1 cellular context compared by ENCODE assay signal in genomic region chr10:92697663-92698511, GRCh38.
TF ChIP-seq lines count a peak whose summit lies in the region.

No MANE protein-coding gene starts in this region.

TF ChIP-seq in K562, 482 proteins besides CTCF, POLR2A, EP300 and RAD21 (continued from another document and continues in another):
- TF ChIP-seq, protein P1, sequence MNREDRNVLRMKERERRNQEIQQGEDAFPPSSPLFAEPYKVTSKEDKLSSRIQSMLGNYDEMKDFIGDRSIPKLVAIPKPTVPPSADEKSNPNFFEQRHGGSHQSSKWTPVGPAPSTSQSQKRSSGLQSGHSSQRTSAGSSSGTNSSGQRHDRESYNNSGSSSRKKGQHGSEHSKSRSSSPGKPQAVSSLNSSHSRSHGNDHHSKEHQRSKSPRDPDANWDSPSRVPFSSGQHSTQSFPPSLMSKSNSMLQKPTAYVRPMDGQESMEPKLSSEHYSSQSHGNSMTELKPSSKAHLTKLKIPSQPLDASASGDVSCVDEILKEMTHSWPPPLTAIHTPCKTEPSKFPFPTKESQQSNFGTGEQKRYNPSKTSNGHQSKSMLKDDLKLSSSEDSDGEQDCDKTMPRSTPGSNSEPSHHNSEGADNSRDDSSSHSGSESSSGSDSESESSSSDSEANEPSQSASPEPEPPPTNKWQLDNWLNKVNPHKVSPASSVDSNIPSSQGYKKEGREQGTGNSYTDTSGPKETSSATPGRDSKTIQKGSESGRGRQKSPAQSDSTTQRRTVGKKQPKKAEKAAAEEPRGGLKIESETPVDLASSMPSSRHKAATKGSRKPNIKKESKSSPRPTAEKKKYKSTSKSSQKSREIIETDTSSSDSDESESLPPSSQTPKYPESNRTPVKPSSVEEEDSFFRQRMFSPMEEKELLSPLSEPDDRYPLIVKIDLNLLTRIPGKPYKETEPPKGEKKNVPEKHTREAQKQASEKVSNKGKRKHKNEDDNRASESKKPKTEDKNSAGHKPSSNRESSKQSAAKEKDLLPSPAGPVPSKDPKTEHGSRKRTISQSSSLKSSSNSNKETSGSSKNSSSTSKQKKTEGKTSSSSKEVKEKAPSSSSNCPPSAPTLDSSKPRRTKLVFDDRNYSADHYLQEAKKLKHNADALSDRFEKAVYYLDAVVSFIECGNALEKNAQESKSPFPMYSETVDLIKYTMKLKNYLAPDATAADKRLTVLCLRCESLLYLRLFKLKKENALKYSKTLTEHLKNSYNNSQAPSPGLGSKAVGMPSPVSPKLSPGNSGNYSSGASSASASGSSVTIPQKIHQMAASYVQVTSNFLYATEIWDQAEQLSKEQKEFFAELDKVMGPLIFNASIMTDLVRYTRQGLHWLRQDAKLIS (CRISPR knock-in tag; IDR thresholded peaks at IDR 0.05): no peak
- TF ChIP-seq FOXJ3 (CRISPR knock-in tag; IDR thresholded peaks at IDR 0.05) (no peak), ATF3 (IDR thresholded peaks at IDR 0.05) (0 out of 2 replicates have a peak, but pooled peaks have one; percentile 21), ATF3 (CRISPR knock-in tag; conservative IDR thresholded peaks at IDR 0.05) (no peak), NR2C1 (IDR thresholded peaks at IDR 0.05) (no peak), NR2C1 (tag; IDR thresholded peaks at IDR 0.05) (no peak), SPI1 (IDR thresholded peaks at IDR 0.05; ENCODE audit: borderline replicate concordance, low read depth, low read length) (peak; percentile 33; the same call in 1 of the 2 replicates), CEBPB (tag; IDR thresholded peaks at IDR 0.05) (peak; percentile 90), HSF4 (CRISPR knock-in tag; IDR thresholded peaks at IDR 0.05; ENCODE audit: borderline replicate concordance) (no peak), ZNF644 (tag; IDR thresholded peaks at IDR 0.05; ENCODE audit: low read depth) (0 out of 2 replicates have a peak, but pooled peaks have one; percentile 34), ZNF41 (CRISPR knock-in tag; conservative IDR thresholded peaks at IDR 0.05) (no peak), ZC3H11A (IDR thresholded peaks at IDR 0.05; ENCODE audit: low read depth, low read length) (no peak), CREB3L1 (IDR thresholded peaks at IDR 0.05; ENCODE audit: borderline replicate concordance, low read depth) (0 out of 2 replicates have a peak, but pooled peaks have one; percentile 12), SNRNP70 (optimal IDR thresholded peaks at IDR 0.05; ENCODE audit: low read depth, low read length) (no peak), ZNF282 (CRISPR knock-in tag; IDR thresholded peaks at IDR 0.05) (no peak), NFE2L1 (tag; IDR thresholded peaks at IDR 0.05; ENCODE audit: borderline replicate concordance, low read depth) (no peak), ZNF695 (CRISPR knock-in tag; IDR thresholded peaks at IDR 0.05) (no peak), MXI1 (IDR thresholded peaks at IDR 0.05; ENCODE audit: low read depth, low read length) (no peak), ZBTB8A (IDR thresholded peaks at IDR 0.05; ENCODE audit: partially characterized antibody) (no peak), ARID1B (IDR thresholded peaks at IDR 0.05) (0 out of 2 replicates have a peak, but pooled peaks have one; percentile 18), PPARD (CRISPR knock-in tag; IDR thresholded peaks at IDR 0.05) (no peak), JUNB (CRISPR knock-in tag; conservative IDR thresholded peaks at IDR 0.05) (no peak), RREB1 (CRISPR knock-in tag; IDR thresholded peaks at IDR 0.05) (no peak), HINFP (tag; conservative IDR thresholded peaks at IDR 0.05; ENCODE audit: low read depth) (no peak), SRSF3 (IDR thresholded peaks at IDR 0.05; ENCODE audit: insufficient read depth, low read length) (no peak), MCM3 (IDR thresholded peaks at IDR 0.05) (no peak), POLR2H (tag; IDR thresholded peaks at IDR 0.05; ENCODE audit: low read depth) (0 out of 2 replicates have a peak, but pooled peaks have one; percentile 13)
- TF ChIP-seq, protein P2, sequence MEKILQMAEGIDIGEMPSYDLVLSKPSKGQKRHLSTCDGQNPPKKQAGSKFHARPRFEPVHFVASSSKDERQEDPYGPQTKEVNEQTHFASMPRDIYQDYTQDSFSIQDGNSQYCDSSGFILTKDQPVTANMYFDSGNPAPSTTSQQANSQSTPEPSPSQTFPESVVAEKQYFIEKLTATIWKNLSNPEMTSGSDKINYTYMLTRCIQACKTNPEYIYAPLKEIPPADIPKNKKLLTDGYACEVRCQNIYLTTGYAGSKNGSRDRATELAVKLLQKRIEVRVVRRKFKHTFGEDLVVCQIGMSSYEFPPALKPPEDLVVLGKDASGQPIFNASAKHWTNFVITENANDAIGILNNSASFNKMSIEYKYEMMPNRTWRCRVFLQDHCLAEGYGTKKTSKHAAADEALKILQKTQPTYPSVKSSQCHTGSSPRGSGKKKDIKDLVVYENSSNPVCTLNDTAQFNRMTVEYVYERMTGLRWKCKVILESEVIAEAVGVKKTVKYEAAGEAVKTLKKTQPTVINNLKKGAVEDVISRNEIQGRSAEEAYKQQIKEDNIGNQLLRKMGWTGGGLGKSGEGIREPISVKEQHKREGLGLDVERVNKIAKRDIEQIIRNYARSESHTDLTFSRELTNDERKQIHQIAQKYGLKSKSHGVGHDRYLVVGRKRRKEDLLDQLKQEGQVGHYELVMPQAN (IDR thresholded peaks at IDR 0.05; ENCODE audit: borderline replicate concordance): no peak
- TF ChIP-seq, protein P3, sequence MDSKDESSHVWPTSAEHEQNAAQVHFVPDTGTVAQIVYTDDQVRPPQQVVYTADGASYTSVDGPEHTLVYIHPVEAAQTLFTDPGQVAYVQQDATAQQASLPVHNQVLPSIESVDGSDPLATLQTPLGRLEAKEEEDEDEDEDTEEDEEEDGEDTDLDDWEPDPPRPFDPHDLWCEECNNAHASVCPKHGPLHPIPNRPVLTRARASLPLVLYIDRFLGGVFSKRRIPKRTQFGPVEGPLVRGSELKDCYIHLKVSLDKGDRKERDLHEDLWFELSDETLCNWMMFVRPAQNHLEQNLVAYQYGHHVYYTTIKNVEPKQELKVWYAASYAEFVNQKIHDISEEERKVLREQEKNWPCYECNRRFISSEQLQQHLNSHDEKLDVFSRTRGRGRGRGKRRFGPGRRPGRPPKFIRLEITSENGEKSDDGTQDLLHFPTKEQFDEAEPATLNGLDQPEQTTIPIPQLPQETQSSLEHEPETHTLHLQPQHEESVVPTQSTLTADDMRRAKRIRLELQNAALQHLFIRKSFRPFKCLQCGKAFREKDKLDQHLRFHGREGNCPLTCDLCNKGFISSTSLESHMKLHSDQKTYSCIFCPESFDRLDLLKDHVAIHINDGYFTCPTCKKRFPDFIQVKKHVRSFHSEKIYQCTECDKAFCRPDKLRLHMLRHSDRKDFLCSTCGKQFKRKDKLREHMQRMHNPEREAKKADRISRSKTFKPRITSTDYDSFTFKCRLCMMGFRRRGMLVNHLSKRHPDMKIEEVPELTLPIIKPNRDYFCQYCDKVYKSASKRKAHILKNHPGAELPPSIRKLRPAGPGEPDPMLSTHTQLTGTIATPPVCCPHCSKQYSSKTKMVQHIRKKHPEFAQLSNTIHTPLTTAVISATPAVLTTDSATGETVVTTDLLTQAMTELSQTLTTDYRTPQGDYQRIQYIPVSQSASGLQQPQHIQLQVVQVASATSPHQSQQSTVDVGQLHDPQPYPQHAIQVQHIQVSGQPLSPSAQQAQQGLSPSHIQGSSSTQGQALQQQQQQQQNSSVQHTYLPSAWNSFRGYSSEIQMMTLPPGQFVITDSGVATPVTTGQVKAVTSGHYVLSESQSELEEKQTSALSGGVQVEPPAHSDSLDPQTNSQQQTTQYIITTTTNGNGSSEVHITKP (IDR thresholded peaks at IDR 0.05; ENCODE audit: partially characterized antibody): no peak
- TF ChIP-seq, protein P4, sequence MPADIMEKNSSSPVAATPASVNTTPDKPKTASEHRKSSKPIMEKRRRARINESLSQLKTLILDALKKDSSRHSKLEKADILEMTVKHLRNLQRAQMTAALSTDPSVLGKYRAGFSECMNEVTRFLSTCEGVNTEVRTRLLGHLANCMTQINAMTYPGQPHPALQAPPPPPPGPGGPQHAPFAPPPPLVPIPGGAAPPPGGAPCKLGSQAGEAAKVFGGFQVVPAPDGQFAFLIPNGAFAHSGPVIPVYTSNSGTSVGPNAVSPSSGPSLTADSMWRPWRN (IDR thresholded peaks at IDR 0.05; ENCODE audit: low read depth): no peak
- TF ChIP-seq, protein P5, sequence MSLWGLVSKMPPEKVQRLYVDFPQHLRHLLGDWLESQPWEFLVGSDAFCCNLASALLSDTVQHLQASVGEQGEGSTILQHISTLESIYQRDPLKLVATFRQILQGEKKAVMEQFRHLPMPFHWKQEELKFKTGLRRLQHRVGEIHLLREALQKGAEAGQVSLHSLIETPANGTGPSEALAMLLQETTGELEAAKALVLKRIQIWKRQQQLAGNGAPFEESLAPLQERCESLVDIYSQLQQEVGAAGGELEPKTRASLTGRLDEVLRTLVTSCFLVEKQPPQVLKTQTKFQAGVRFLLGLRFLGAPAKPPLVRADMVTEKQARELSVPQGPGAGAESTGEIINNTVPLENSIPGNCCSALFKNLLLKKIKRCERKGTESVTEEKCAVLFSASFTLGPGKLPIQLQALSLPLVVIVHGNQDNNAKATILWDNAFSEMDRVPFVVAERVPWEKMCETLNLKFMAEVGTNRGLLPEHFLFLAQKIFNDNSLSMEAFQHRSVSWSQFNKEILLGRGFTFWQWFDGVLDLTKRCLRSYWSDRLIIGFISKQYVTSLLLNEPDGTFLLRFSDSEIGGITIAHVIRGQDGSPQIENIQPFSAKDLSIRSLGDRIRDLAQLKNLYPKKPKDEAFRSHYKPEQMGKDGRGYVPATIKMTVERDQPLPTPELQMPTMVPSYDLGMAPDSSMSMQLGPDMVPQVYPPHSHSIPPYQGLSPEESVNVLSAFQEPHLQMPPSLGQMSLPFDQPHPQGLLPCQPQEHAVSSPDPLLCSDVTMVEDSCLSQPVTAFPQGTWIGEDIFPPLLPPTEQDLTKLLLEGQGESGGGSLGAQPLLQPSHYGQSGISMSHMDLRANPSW (CRISPR knock-in tag; IDR thresholded peaks at IDR 0.05): no peak
